ENCODE assay signal across 10 cellular contexts in genomic region chr1:154807048-154807591, GRCh38.
DNase-seq lines count a peak whose midpoint lies in the region; ATAC-seq and TF ChIP-seq lines count a peak whose summit lies in the region.
"Had no signal": no experiment of that assay in that cellular context is flagged by ENCODE, and none has a peak within 500 bp of the region (broad histone marks: within the 10 kb centered on the region; RNA-seq: fewer than 3 reads in every experiment).

No MANE protein-coding gene starts in this region.

- no peak overlapping the region for H3K4me3 ChIP-seq in GM12865 (ENCODE audit: low read depth, low read length)

- ATAC-seq in GM19455 (IDR thresholded peaks at IDR 0.05; ENCODE audit: unreplicated experiment) (peak; percentile 76), HG03139 (IDR thresholded peaks at IDR 0.05; ENCODE audit: unreplicated experiment) (peak; percentile 42)

- CTCF ChIA-PET in HEK293T (lab: Yijun Ruan, JAX), result interaction anchor here (0.8 kb wide), 1 partner anchor 55 kb away, joined by 3 read pairs; no protein-coding TSS in a partner anchor

- peak; percentile 84 for DNase-seq in GM12865 (ENCODE audit: low read depth)
- DNase-seq in germinal center (ENCODE audit: low spot score), result peak; percentile 53
- DNase-seq in stimulated activated CD8-positive, alpha-beta memory T cell treated with anti-CD3 and anti-CD28 coated beads, Interleukin-4, amount 100 ng/mL, for 48 hours, result no peak
- DNase-seq in COR-L47 (lab: John Stamatoyannopoulos, UW), result no peak
- DNase-seq in NCI-H1092 treated with DMSO at 0.1 percent for 48 hours (lab: John Stamatoyannopoulos, UW), result no peak
- no peak for DNase-seq in HEK293T (ENCODE audit: extremely low spot score)
- DNase-seq: NCI-H187, SW 1271 had no signal

- TF ChIP-seq CTCF in GM12865 (IDR thresholded peaks at IDR 0.05; ENCODE audit: insufficient read depth, low read depth, low read length, missing control alignments), result peak; percentile 23

- POLR2A ChIA-PET in HEK293T (lab: Yijun Ruan, JAX), result interaction anchor here (1.0 kb wide), 1 partner anchor 11 kb away, joined by 3 read pairs; no protein-coding TSS in a partner anchor

TF ChIP-seq in HEK293T, 16 proteins besides CTCF, POLR2A, EP300 and RAD21:
- TF ChIP-seq ELF4 (IDR thresholded peaks at IDR 0.05) (no peak), LEF1 (IDR thresholded peaks at IDR 0.05; ENCODE audit: borderline replicate concordance) (no peak), L3MBTL2 (conservative IDR thresholded peaks at IDR 0.05) (no peak), ZNF384 (IDR thresholded peaks at IDR 0.05) (no peak), SP1 (IDR thresholded peaks at IDR 0.05) (no peak), TARDBP (IDR thresholded peaks at IDR 0.05) (no peak), NFRKB (IDR thresholded peaks at IDR 0.05) (no peak), BHLHE40 (IDR thresholded peaks at IDR 0.05; ENCODE audit: borderline replicate concordance) (no peak), FOXM1 (IDR thresholded peaks at IDR 0.05; ENCODE audit: borderline replicate concordance) (no peak), FOXA1 (IDR thresholded peaks at IDR 0.05) (no peak), SUZ12 (IDR thresholded peaks at IDR 0.05) (no peak), ARNT (IDR thresholded peaks at IDR 0.05) (no peak), CTBP1 (IDR thresholded peaks at IDR 0.05; ENCODE audit: borderline replicate concordance) (no peak)
- TF ChIP-seq, protein P1, sequence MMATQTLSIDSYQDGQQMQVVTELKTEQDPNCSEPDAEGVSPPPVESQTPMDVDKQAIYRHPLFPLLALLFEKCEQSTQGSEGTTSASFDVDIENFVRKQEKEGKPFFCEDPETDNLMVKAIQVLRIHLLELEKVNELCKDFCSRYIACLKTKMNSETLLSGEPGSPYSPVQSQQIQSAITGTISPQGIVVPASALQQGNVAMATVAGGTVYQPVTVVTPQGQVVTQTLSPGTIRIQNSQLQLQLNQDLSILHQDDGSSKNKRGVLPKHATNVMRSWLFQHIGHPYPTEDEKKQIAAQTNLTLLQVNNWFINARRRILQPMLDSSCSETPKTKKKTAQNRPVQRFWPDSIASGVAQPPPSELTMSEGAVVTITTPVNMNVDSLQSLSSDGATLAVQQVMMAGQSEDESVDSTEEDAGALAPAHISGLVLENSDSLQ (IDR thresholded peaks at IDR 0.05), result no peak
TF ChIP-seq in HEK293T: peak in this region for 0.

Comparison
In these comparisons a context has a peak if more than half of its experiments do, and no peak if none do; other contexts are left out.
1. DNase-seq: peak in GM12865 (single experiment) and germinal center (single experiment); none in stimulated activated CD8-positive, alpha-beta memory T cell treated with anti-CD3 and anti-CD28 coated beads, Interleukin-4, amount 100 ng/mL, for 48 hours (single experiment), COR-L47 (single experiment), NCI-H1092 treated with DMSO at 0.1 percent for 48 hours (single experiment) and HEK293T (single experiment).